ENCODE assay signal across 8 cellular contexts in the genomic region with DNA sequence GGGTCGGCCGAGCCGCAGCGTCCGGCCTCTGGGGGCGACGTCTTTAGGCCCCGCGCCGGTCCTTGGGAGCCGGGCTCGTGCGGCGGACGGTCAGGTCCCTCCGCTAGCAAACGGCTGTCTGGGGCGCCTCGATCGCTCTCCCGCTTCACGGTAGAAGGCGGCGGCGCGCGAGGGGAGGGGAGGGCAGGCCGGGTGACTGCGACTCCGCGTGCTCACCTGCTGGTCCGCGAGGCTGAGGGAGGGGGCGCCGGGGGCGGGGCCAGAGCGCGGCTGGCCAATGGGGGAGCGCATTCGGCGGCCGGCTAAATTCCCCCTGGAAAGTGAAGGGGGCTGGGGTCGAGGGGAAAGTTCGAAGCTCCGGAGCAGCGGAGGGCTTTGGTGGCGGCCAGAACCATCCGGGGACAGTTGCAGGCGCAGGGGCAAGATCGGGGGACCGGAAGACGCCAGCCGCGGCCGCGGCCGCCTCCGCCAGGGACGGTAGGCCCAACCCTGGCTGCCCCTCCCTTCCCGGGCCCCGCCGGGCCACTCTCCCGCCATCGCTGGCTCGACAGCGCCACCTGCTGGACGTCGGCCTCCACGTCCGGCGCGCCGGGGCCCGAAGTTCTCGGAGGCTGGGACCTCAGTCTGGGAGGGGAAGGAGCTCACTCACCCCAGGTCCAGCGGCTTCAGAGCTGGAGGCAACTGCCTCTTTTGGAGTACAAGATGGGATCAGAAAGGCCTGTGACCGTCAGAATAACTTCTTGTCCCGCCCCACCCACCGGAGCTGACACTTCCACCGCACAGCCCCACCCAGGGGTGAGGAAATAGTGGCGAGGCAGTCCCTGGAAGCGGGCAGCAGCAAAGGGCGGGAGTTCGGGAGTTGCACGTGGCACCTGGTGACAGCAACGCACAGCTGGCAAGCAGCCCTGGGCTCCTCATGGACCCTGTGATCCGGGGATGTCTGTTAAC. TPM values are rescaled to one million over a fixed set of nuclear protein-coding genes. Genes with fewer than 3 reads are reported as not detected.
DNase-seq lines count a peak whose midpoint lies in the region; ATAC-seq and TF ChIP-seq lines count a peak whose summit lies in the region.

No MANE protein-coding gene starts in this region.

- H2AFZ ChIP-seq in OCI-LY1 (ENCODE audit: low read length) = 0 out of 2 replicates have a peak overlapping the region, but pooled peaks have one; percentile 63

- peak; percentile 69 for TF ChIP-seq CTCF in OCI-LY1 (IDR thresholded peaks at IDR 0.05; ENCODE audit: low read length)
- peak; percentile 82 to 90 (median 83) for TF ChIP-seq CTCF in esophagus muscularis mucosa (IDR thresholded peaks at IDR 0.05)

- H3K9me3 ChIP-seq in OCI-LY1 (ENCODE audit: low read length) (no peaks in the 10 kb centered on the region), esophagus muscularis mucosa (no peaks in the 10 kb centered on the region), muscle layer of duodenum (ENCODE audit: control insufficient read depth in 1 of 2, low read length in 2 of 2) (no peaks in the 10 kb centered on the region)

- H3K27me3 ChIP-seq in OCI-LY1 (ENCODE audit: insufficient read depth, low read length) (no peaks in the 10 kb centered on the region), esophagus muscularis mucosa (no peaks in the 10 kb centered on the region), muscle layer of duodenum (ENCODE audit: low read depth, low read length) (no peaks in the 10 kb centered on the region)

- H3K4me1 ChIP-seq in OCI-LY1 (ENCODE audit: insufficient read depth, low read length, severe bottlenecking) (peaks cover 16% of the 10 kb centered on the region), esophagus muscularis mucosa (peaks cover 0 to 31% (median 15%) of the 10 kb centered on the region in 4 donors), muscle layer of duodenum (ENCODE audit: control insufficient read depth in 1 of 2, insufficient read depth in 2 of 2, low read length in 2 of 2) (peaks cover 0 to 8% of the 10 kb centered on the region in 2 donors)

- H4K20me1 ChIP-seq in OCI-LY1 (ENCODE audit: insufficient read depth, low read length) = no peaks in the 10 kb centered on the region

- DNase-seq in D341Med (ENCODE audit: low spot score) = peak; percentile 94
- DNase-seq in HT-29 (ENCODE audit: low spot score) = peak; percentile 86
- peak; percentile 88 for DNase-seq in activated T-cell treated with anti-CD3 and anti-CD28 coated beads, Interleukin-2, amount 50 U/mL, for 1 hour
- DNase-seq in esophagus muscularis mucosa (ENCODE audit: extremely low spot score) = no peak
- DNase-seq in stimulated activated CD8-positive, alpha-beta memory T cell treated with anti-CD3 and anti-CD28 coated beads, Interleukin-7, amount 100 ng/mL, for 1 hour (ENCODE audit: low read depth in 2 of 2) = peak; percentile 55 to 75

- H3K79me2 ChIP-seq in OCI-LY1 (ENCODE audit: insufficient read depth, low read length) = no peaks in the 10 kb centered on the region

- 40% methylated on average over 46 of the region's 87 CpGs for WGBS in esophagus muscularis mucosa

- H3K9ac ChIP-seq in OCI-LY1 (ENCODE audit: low read length) = peak overlapping the region; percentile 34

- TF ChIP-seq POLR2A in esophagus muscularis mucosa (IDR thresholded peaks at IDR 0.05; ENCODE audit: low read depth) = no peak

- no peaks in the 10 kb centered on the region for H3K9me2 ChIP-seq in OCI-LY1 (ENCODE audit: low read depth, low read length)

- no peak overlapping the region for H3K27ac ChIP-seq in OCI-LY1 (ENCODE audit: low read depth, low read length, poor library complexity, severe bottlenecking)
- H3K27ac ChIP-seq in esophagus muscularis mucosa (replicated peaks in 1 of 4) = peak overlapping the region; percentile 66 to 75 (median 72)
- H3K27ac ChIP-seq in muscle layer of duodenum (ENCODE audit: low read length) = no peak overlapping the region

- peak; percentile 91 for ATAC-seq in GM21381 (IDR thresholded peaks at IDR 0.05; ENCODE audit: unreplicated experiment)

- TF ChIP-seq EP300 in esophagus muscularis mucosa (IDR thresholded peaks at IDR 0.05) = no peak

- H3K4me2 ChIP-seq in OCI-LY1 (ENCODE audit: low read length) = peak overlapping the region; percentile 51

- intact Hi-C loops in esophagus muscularis mucosa (cut with DNase I) = loop anchor here (2.0 to 10.0 kb wide), 2 partner anchors 134 to 216 kb away; a partner anchor contains a TSS

- H3K36me3 ChIP-seq in OCI-LY1 (ENCODE audit: insufficient read depth, low read length) (peaks cover 4% of the 10 kb centered on the region; the same call in 1 of the 2 replicates), esophagus muscularis mucosa (peaks cover 0 to 11% (median 1%) of the 10 kb centered on the region in 4 donors), muscle layer of duodenum (ENCODE audit: control insufficient read depth in 1 of 2, insufficient read depth in 2 of 2, low read length in 2 of 2) (no peaks in the 10 kb centered on the region)

- H3F3A ChIP-seq in OCI-LY1 (ENCODE audit: insufficient read depth, low read length) = no peaks in the 10 kb centered on the region

- H3K4me3 ChIP-seq in OCI-LY1 (ENCODE audit: low read depth, low read length, poor library complexity, severe bottlenecking) (peak overlapping the region; percentile 52), esophagus muscularis mucosa (peak overlapping the region; percentile 55 to 62 (median 58)), muscle layer of duodenum (ENCODE audit: low read depth in 1 of 2, low read length in 2 of 2) (peak overlapping the region; percentile 26 to 50)

RNA-seq across cellular contexts. Expression of a gene that starts 49.9 kb away (rescaled TPM):
- 39.8 and 42.4 TPM in 2 replicates for total RNA-seq in HT-29 (2014; rRNA removed; shearing (Covaris generic))
- total RNA-seq in esophagus muscularis mucosa = 1 to 10 TPM; 6.2 to 9.9 (median 9.4) TPM

Comparison
In these comparisons a context has a peak if more than half of its experiments do, and no peak if none do; other contexts are left out.
1. H3K27ac ChIP-seq: peak in esophagus muscularis mucosa (4 of 4); none in OCI-LY1 (single experiment) and muscle layer of duodenum (single experiment).
2. Peak in every context shown above with its lines, with median percentiles within 50 percentile points of each other: H3K4me3 ChIP-seq.